In genomic region chr16:10965440-10966039, GRCh38 we compare ENCODE assay signal across 9 cellular contexts. TPM values are rescaled to one million over a fixed set of nuclear protein-coding genes. Genes with fewer than 3 reads are reported as not detected.
DNase-seq lines count a peak whose midpoint lies in the region; ATAC-seq and TF ChIP-seq lines count a peak whose summit lies in the region.
"Had no signal": no experiment of that assay in that cellular context is flagged by ENCODE, and none has a peak within 500 bp of the region (broad histone marks: within the 10 kb centered on the region; RNA-seq: fewer than 3 reads in every experiment).

No MANE protein-coding gene starts in this region.

- H3K4me1 ChIP-seq in BE2C, result peaks cover 6% of the 10 kb centered on the region; the same call in 1 of the 2 replicates

- peak overlapping the region; percentile 81 to 94 for H3K27ac Mint-ChIP-seq in stimulated activated naive CD8-positive, alpha-beta T cell treated with anti-CD3 and anti-CD28 coated beads, Interleukin-15, amount 100 ng/mL, for 72 hours

- peaks cover 20% of the 10 kb centered on the region for H3K36me3 ChIP-seq in BE2C

- ATAC-seq in HG02642 (IDR thresholded peaks at IDR 0.05; ENCODE audit: poor library complexity, unreplicated experiment), result peak; percentile 67
- peak; percentile 84 for ATAC-seq in stimulated activated naive CD8-positive, alpha-beta T cell treated with anti-CD3 and anti-CD28 coated beads, Interleukin-15, amount 100 ng/mL, for 72 hours

- H3K9me3 Mint-ChIP-seq in stimulated activated naive CD8-positive, alpha-beta T cell treated with anti-CD3 and anti-CD28 coated beads, Interleukin-15, amount 100 ng/mL, for 72 hours, result peaks cover 8 to 10% of the 10 kb centered on the region in 2 donors

- TF ChIP-seq CTCF in NB4 (IDR thresholded peaks at IDR 0.05; ENCODE audit: low read depth, low read length), result no peak
- no peak for TF ChIP-seq CTCF in BE2C (IDR thresholded peaks at IDR 0.05; ENCODE audit: low read depth, low read length)

- H3K27me3 ChIP-seq in BE2C, result no peaks in the 10 kb centered on the region

- H3K4me3 ChIP-seq in NB4 (ENCODE audit: low read depth, low read length), result no peak overlapping the region
- H3K4me3 ChIP-seq in BE2C (ENCODE audit: low read depth, low read length), result no peak overlapping the region

- DNase-seq in stimulated activated CD4-positive, alpha-beta T cell treated with anti-CD3 and anti-CD28 coated beads, Interleukin-4, amount 100 ng/mL, for 24 hours, result peak; percentile 51
- no peak for DNase-seq in stimulated activated CD4-positive, alpha-beta T cell treated with anti-CD3 and anti-CD28 coated beads, Interleukin-4, amount 100 ng/mL, for 1 hour
- DNase-seq in NB4 (ENCODE audit: low read depth), result peak; percentile 45
- peak in 1 of 2 donors; percentile 78 for DNase-seq in stimulated activated naive CD8-positive, alpha-beta T cell treated with anti-CD3 and anti-CD28 coated beads, Interleukin-15, amount 100 ng/mL, for 72 hours
- DNase-seq in BE2C, result no peak
- DNase-seq in NCI-H2196 (lab: John Stamatoyannopoulos, UW; ENCODE audit: unreplicated experiment), result no peak
- no peak for DNase-seq in SHP77 (lab: John Stamatoyannopoulos, UW)
- DNase-seq: IMR-90 had no signal

- peak overlapping the region; percentile 36 to 65 for H3K4me3 Mint-ChIP-seq in stimulated activated naive CD8-positive, alpha-beta T cell treated with anti-CD3 and anti-CD28 coated beads, Interleukin-15, amount 100 ng/mL, for 72 hours

- no peak for TF ChIP-seq POLR2A in NB4 (IDR thresholded peaks at IDR 0.05; ENCODE audit: extremely low read depth, insufficient read length)

- no peaks in the 10 kb centered on the region for H3K9me3 ChIP-seq in BE2C

- peaks cover 38% of the 10 kb centered on the region for H3K4me1 Mint-ChIP-seq in stimulated activated naive CD8-positive, alpha-beta T cell treated with anti-CD3 and anti-CD28 coated beads, Interleukin-15, amount 100 ng/mL, for 72 hours

- H3K27me3 Mint-ChIP-seq in stimulated activated naive CD8-positive, alpha-beta T cell treated with anti-CD3 and anti-CD28 coated beads, Interleukin-15, amount 100 ng/mL, for 72 hours, result no peaks in the 10 kb centered on the region

RNA-seq across cellular contexts. Expression of gene CLEC16A, which starts 21.2 kb away (rescaled TPM):
- polyA plus RNA-seq in BE2C (2012; ENCODE audit: insufficient read depth, insufficient read length, low read depth), result 33.3 TPM

RNA-seq across cellular contexts. Expression of gene DEXI, which starts 23.3 kb away (rescaled TPM):
- polyA plus RNA-seq in BE2C (2012; ENCODE audit: insufficient read depth, insufficient read length, low read depth), result 68.8 TPM

Comparison
In these comparisons a context has a peak if more than half of its experiments do, and no peak if none do; other contexts are left out.
1. DNase-seq: peak in stimulated activated CD4-positive, alpha-beta T cell treated with anti-CD3 and anti-CD28 coated beads, Interleukin-4, amount 100 ng/mL, for 24 hours (single experiment) and NB4 (single experiment); none in stimulated activated CD4-positive, alpha-beta T cell treated with anti-CD3 and anti-CD28 coated beads, Interleukin-4, amount 100 ng/mL, for 1 hour (single experiment), BE2C (single experiment), NCI-H2196 (single experiment) and SHP77 (0 of 2).